10 cellular contexts compared by ENCODE assay signal in the genomic region with DNA sequence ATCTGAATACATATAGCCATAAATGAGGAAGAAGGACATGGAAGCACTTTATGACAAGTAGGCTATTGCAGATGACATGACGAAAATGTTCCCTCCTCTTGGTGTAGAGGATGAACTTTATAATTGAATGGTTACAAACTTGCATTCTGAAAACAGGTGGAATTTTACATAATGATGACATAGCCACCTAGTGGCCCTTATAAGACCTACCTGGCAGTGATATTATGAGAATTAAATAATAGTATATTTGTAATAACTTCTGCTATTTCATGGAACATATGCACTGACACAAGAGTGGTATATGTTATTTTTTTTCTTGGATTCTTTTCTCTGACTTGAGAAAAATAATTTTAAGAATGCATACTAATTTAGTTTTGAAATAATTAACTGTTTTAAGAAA. TPM values are rescaled to one million over a fixed set of nuclear protein-coding genes. Genes with fewer than 3 reads are reported as not detected.
A peak's percentile ranks its signal among the peaks of the same experiment; 100 is the strongest.
DNase-seq lines count a peak whose midpoint lies in the region; FAIRE-seq and TF ChIP-seq lines count a peak whose summit lies in the region.
"Had no signal": no experiment of that assay in that cellular context is flagged by ENCODE, and none has a peak within 500 bp of the region (broad histone marks: within the 10 kb centered on the region; RNA-seq: fewer than 3 reads in every experiment).

No MANE protein-coding gene starts in this region.

- no peaks in the 10 kb centered on the region for H3K36me3 ChIP-seq in prostate gland

- H3K4me1 ChIP-seq in prostate gland (replicated peaks) = no peaks in the 10 kb centered on the region

- peak; percentile 55 for FAIRE-seq in GM12891 (lab: Jason Lieb, UNC)

- H3K27me3 Mint-ChIP-seq in chondrocyte (ENCODE audit: low read depth) = no peaks in the 10 kb centered on the region
- H3K27me3 Mint-ChIP-seq: activated naive CD8-positive, alpha-beta T cell treated with anti-CD3 and anti-CD28 coated beads, Interleukin-2, amount 10 ng/mL, durations not matched to agents 7 days and 5 days had no signal

- no peak overlapping the region for H3K27ac ChIP-seq in prostate gland

- no peak overlapping the region for H3K4me3 Mint-ChIP-seq in chondrocyte (ENCODE audit: unreplicated experiment)
- H3K4me3 Mint-ChIP-seq: activated naive CD8-positive, alpha-beta T cell treated with anti-CD3 and anti-CD28 coated beads, Interleukin-2, amount 10 ng/mL, durations not matched to agents 7 days and 5 days had no signal

- no peak overlapping the region for H3K27ac Mint-ChIP-seq in chondrocyte (ENCODE audit: unreplicated experiment)
- H3K27ac Mint-ChIP-seq: activated naive CD8-positive, alpha-beta T cell treated with anti-CD3 and anti-CD28 coated beads, Interleukin-2, amount 10 ng/mL, durations not matched to agents 7 days and 5 days had no signal

- no peak overlapping the region for H3K4me3 ChIP-seq in Jurkat, Clone E6-1 (ENCODE audit: low read length)
- no peak overlapping the region for H3K4me3 ChIP-seq in prostate gland

- H3K4me1 Mint-ChIP-seq in chondrocyte (ENCODE audit: low read depth) = no peaks in the 10 kb centered on the region

- DNase-seq in GM12891 (ENCODE audit: insufficient read length, low spot score) = no peak
- DNase-seq in Jurkat, Clone E6-1 (ENCODE audit: low read depth, low spot score) = peak; percentile 6
- DNase-seq in chondrocyte (ENCODE audit: low spot score) = no peak
- DNase-seq in prostate gland (ENCODE audit: low spot score) = no peak
- no peak for DNase-seq in globus pallidus (ENCODE audit: low spot score)
- no peak for DNase-seq in hypothalamus (lab: John Stamatoyannopoulos, UW)
- no peak for DNase-seq in NCI-H187 (lab: John Stamatoyannopoulos, UW)
- DNase-seq in 8988T = no peak
- DNase-seq: activated naive CD8-positive, alpha-beta T cell treated with anti-CD3 and anti-CD28 coated beads, Interleukin-2, amount 10 ng/mL, durations not matched to agents 7 days and 5 days; NCI-H748 treated with DMSO at 0.1 percent for 48 hours had no signal

- no peaks in the 10 kb centered on the region for H3K9me3 ChIP-seq in prostate gland

- peak; percentile 75 for TF ChIP-seq CTCF in chondrocyte (IDR thresholded peaks at IDR 0.05)
- peak in 3 of 4 experiments; percentile 44 to 57 (median 48) for TF ChIP-seq CTCF in prostate gland (IDR thresholded peaks at IDR 0.05)

- 67% methylated on average over 1 of the region's 1 CpG for WGBS in prostate gland

- no peaks in the 10 kb centered on the region for H3K27me3 ChIP-seq in prostate gland (replicated peaks; ENCODE audit: insufficient read depth)

- intact Hi-C loops in prostate gland (cut with DNase I) = no loop called here

- peaks cover 6% of the 10 kb centered on the region for H3K9me3 Mint-ChIP-seq in chondrocyte (ENCODE audit: low read depth)

- no peak for TF ChIP-seq POLR2A in GM12891 (IDR thresholded peaks at IDR 0.05; ENCODE audit: low read depth, low read length)
- TF ChIP-seq POLR2A in prostate gland (IDR thresholded peaks at IDR 0.05) = no peak

- H3K36me3 Mint-ChIP-seq in chondrocyte (ENCODE audit: low read depth) = peaks cover 25% of the 10 kb centered on the region

TF ChIP-seq in GM12891, 5 proteins besides CTCF, POLR2A, EP300 and RAD21:
- TF ChIP-seq TAF1 (IDR thresholded peaks at IDR 0.05; ENCODE audit: low read depth, low read length) (no peak), POU2F2 (IDR thresholded peaks at IDR 0.05; ENCODE audit: low read depth, low read length) (no peak), SPI1 (IDR thresholded peaks at IDR 0.05; ENCODE audit: low read depth, low read length) (no peak), POLR2AphosphoS5 (IDR thresholded peaks at IDR 0.05; ENCODE audit: low read depth, low read length) (no peak), PAX5 (IDR thresholded peaks at IDR 0.05; ENCODE audit: insufficient read depth, low read length, severe bottlenecking) (no peak)

RNA-seq across cellular contexts. Expression of gene TRIM22, which starts 22.9 kb away (rescaled TPM):
- polyA plus RNA-seq in GM12891 (2012; ENCODE audit: low read depth, missing spikeins) = 243 TPM
- polyA plus RNA-seq in Jurkat, Clone E6-1 (2012; ENCODE audit: insufficient read depth, insufficient read length) = 10.9 TPM
- total RNA-seq in chondrocyte (85.9 to 108 TPM (median 94.7 TPM) in 3 replicates), prostate gland (10 to 100 TPM; 32.8 to 47.4 TPM)

RNA-seq across cellular contexts. Expression of gene OR56B1, which starts 23.7 kb away (rescaled TPM):
- polyA plus RNA-seq in GM12891 (2012; ENCODE audit: low read depth, missing spikeins) = 0.05 TPM
- not detected for polyA plus RNA-seq in Jurkat, Clone E6-1 (2012; ENCODE audit: insufficient read depth, insufficient read length)
- total RNA-seq in chondrocyte (not detected in 3 replicates), prostate gland (not detected)

RNA-seq across cellular contexts. Expression of gene TRIM5, which starts 27.6 kb away (rescaled TPM):
- 18.7 TPM for polyA plus RNA-seq in GM12891 (2012; ENCODE audit: low read depth, missing spikeins)
- polyA plus RNA-seq in Jurkat, Clone E6-1 (2012; ENCODE audit: insufficient read depth, insufficient read length) = 2.9 TPM
- total RNA-seq in chondrocyte (31.0 to 36.2 TPM (median 34.1 TPM) in 3 replicates), prostate gland (10 to 100 TPM; 17.4 to 36.9 TPM)

RNA-seq across cellular contexts. Expression of gene OR52N4, which starts 41.5 kb away (rescaled TPM):
- polyA plus RNA-seq in GM12891 (2012; ENCODE audit: low read depth, missing spikeins) = 0.12 TPM
- not detected for polyA plus RNA-seq in Jurkat, Clone E6-1 (2012; ENCODE audit: insufficient read depth, insufficient read length)
- total RNA-seq in chondrocyte = not detected in 3 replicates
- total RNA-seq in prostate gland = not detected
